Comparison of ENCODE assay signal across 6 cellular contexts in the genomic region with DNA sequence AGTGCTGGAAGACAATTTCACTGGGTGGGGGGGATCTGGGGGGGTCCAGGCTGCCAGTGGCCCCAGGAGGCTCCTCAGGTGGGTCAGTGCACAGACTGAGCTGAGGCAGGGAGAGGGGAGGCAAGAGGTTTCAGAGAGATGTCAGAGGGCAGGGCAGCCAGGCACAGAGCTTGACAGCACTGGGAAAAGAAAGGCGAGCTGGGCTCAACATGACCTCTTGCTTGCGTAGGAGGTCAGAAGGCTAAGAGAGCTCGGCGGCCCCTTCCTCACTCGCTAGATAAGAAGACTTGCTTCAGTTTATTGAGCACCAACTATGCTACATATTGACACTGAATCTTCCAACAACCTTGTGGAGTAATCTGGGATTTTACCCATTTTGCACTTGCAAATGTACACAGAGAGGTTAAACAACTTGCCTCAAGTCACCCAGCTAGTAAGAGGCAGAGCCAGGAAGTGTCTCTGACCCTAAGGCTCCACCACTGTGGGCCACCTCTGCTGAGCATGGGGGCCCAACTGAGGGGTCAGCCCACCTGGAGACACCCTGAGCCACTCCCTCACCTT. TPM values are rescaled to one million over a fixed set of nuclear protein-coding genes. Genes with fewer than 3 reads are reported as not detected.
A peak's percentile ranks its signal among the peaks of the same experiment; 100 is the strongest.
DNase-seq lines count a peak whose midpoint lies in the region; ATAC-seq, FAIRE-seq and TF ChIP-seq lines count a peak whose summit lies in the region.

No MANE protein-coding gene starts in this region.

- H3K4me1 ChIP-seq in left ventricle myocardium inferior (peaks cover 72% of the 10 kb centered on the region), upper lobe of left lung (peaks cover 45 to 77% (median 55%) of the 10 kb centered on the region in 4 donors)

- FAIRE-seq in H54 (lab: Jason Lieb, UNC): no peak

- peaks cover 42% of the 10 kb centered on the region for H3K36me3 ChIP-seq in left ventricle myocardium inferior
- peaks cover 0 to 41% (median 29%) of the 10 kb centered on the region in 4 donors for H3K36me3 ChIP-seq in upper lobe of left lung

- no peak overlapping the region for H3K4me3 ChIP-seq in left ventricle myocardium inferior
- H3K4me3 ChIP-seq in foreskin fibroblast (ENCODE audit: low read depth in 1 of 2, low read length in 2 of 2): peak overlapping the region; percentile 20 to 78
- H3K4me3 ChIP-seq in upper lobe of left lung: no peak overlapping the region

- H3K27ac ChIP-seq in left ventricle myocardium inferior (replicated peaks) (peak overlapping the region; percentile 95), upper lobe of left lung (peak overlapping the region; percentile 75 to 97 (median 86))

- TF ChIP-seq CTCF in left ventricle myocardium inferior (IDR thresholded peaks at IDR 0.05; ENCODE audit: borderline replicate concordance): no peak
- no peak for TF ChIP-seq CTCF in foreskin fibroblast (IDR thresholded peaks at IDR 0.05; ENCODE audit: low read depth, low read length)
- no peak for TF ChIP-seq CTCF in upper lobe of left lung (IDR thresholded peaks at IDR 0.05)

- ATAC-seq in Right ventricle myocardium superior (ENCODE audit: poor library complexity) (no peak), upper lobe of left lung (ENCODE audit: low FRiP score in 2 of 2) (no peak)

- no peak for TF ChIP-seq EP300 in upper lobe of left lung (IDR thresholded peaks at IDR 0.05)

- WGBS in upper lobe of left lung, 2 donors: 81 to 93% methylated on average over 5 of the region's 5 CpGs

- DNase-seq in left ventricle myocardium inferior (no peak), Right ventricle myocardium superior (no peak), foreskin fibroblast (peak in 1 of 2 donors; percentile 12), upper lobe of left lung (no peak), NAMALWA (ENCODE audit: low spot score) (no peak), H54 (ENCODE audit: insufficient read length, low spot score) (no peak)

- intact Hi-C loops in left ventricle myocardium inferior (cut with micrococcal nuclease) (no loop called here), Right ventricle myocardium superior (cut with DNase I) (no loop called here)

- H3K9me3 ChIP-seq in left ventricle myocardium inferior (replicated peaks) (no peaks in the 10 kb centered on the region), upper lobe of left lung (no peaks in the 10 kb centered on the region)

- H3K27me3 ChIP-seq in left ventricle myocardium inferior (ENCODE audit: low read depth): peaks cover 4% of the 10 kb centered on the region
- no peaks in the 10 kb centered on the region for H3K27me3 ChIP-seq in upper lobe of left lung

- TF ChIP-seq POLR2A in upper lobe of left lung (IDR thresholded peaks at IDR 0.05) (no peak), H54 (IDR thresholded peaks at IDR 0.05; ENCODE audit: low read depth, low read length) (no peak)

RNA-seq across cellular contexts. Expression of gene PDLIM7, which starts 3.5 kb away (rescaled TPM):
- 54.4 TPM for total RNA-seq in left ventricle myocardium inferior
- 37.0 TPM for total RNA-seq in Right ventricle myocardium superior
- 100 to 1,000 TPM in 1 of 6 donors, 10 to 100 TPM in 5; 32.0 to 142 (median 75.8) TPM for total RNA-seq in upper lobe of left lung

RNA-seq across cellular contexts. Expression of gene DOK3, which starts 15.8 kb away (rescaled TPM):
- total RNA-seq in left ventricle myocardium inferior: 3.3 TPM
- total RNA-seq in Right ventricle myocardium superior: 4.2 TPM
- total RNA-seq in upper lobe of left lung: 100 to 1,000 TPM in 1 of 6 donors, 10 to 100 TPM in 5; 17.4 to 113 (median 75.9) TPM

RNA-seq across cellular contexts. Expression of gene DBN1, which starts 20.4 kb away (rescaled TPM):
- total RNA-seq in left ventricle myocardium inferior: 21.8 TPM
- 24.2 TPM for total RNA-seq in Right ventricle myocardium superior
- total RNA-seq in upper lobe of left lung: 10 to 100 TPM; 17.0 to 55.6 (median 30.1) TPM

RNA-seq across cellular contexts. Expression of gene DDX41, which starts 22.9 kb away (rescaled TPM):
- 29.7 TPM for total RNA-seq in left ventricle myocardium inferior
- 22.6 TPM for total RNA-seq in Right ventricle myocardium superior
- total RNA-seq in upper lobe of left lung: 100 to 1,000 TPM in 2 of 6 donors, 10 to 100 TPM in 4; 82.0 to 150 (median 91.9) TPM

RNA-seq across cellular contexts. Expression of gene PRR7, which starts 47.3 kb away (rescaled TPM):
- 2.1 TPM for total RNA-seq in left ventricle myocardium inferior
- 0.59 TPM for total RNA-seq in Right ventricle myocardium superior
- total RNA-seq in upper lobe of left lung: 1 to 10 TPM; 1.6 to 9.2 (median 3.4) TPM

Comparison
In these comparisons a context has a peak if more than half of its experiments do, and no peak if none do; other contexts are left out.
1. H3K4me3 ChIP-seq: peak in foreskin fibroblast (2 of 2); none in left ventricle myocardium inferior (single experiment) and upper lobe of left lung (0 of 4).